In the genomic region with DNA sequence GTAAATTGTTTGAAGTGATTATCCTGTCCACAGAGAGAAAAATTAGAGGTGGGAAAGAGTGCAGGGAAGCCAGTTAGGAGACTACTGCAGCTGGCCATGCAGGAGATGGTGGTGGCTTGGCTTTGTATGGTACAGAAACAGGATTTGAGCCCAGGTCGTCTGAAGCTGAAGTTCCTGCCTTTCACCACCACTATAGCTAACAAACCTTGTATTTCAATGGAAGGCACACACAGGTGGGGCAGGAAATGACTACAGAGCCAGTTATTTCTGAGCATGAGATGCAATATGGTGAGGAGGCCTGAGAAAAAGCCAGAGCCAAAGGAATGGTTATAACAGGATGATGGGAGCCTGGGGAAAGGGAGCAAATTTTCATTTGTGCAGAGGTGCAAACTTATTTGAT, we compare ENCODE assay signal across 12 cellular contexts.
DNase-seq lines count a peak whose midpoint lies in the region; ATAC-seq and TF ChIP-seq lines count a peak whose summit lies in the region.
"Had no signal": no experiment of that assay in that cellular context is flagged by ENCODE, and none has a peak within 500 bp of the region (broad histone marks: within the 10 kb centered on the region; RNA-seq: fewer than 3 reads in every experiment).

No MANE protein-coding gene starts in this region.

- H3K36me3 ChIP-seq in RWPE2 (ENCODE audit: low read depth), result no peaks in the 10 kb centered on the region
- no peaks in the 10 kb centered on the region for H3K36me3 ChIP-seq in Caco-2 (ENCODE audit: control insufficient read depth, insufficient read depth, low read length)
- H3K36me3 ChIP-seq: esophagus muscularis mucosa, SJSA1 had no signal

- H3K9me3 Mint-ChIP-seq in Caco-2 (ENCODE audit: unreplicated experiment), result no peaks in the 10 kb centered on the region
- H3K9me3 Mint-ChIP-seq: natural killer cell treated with Interleukin-12 subunit alpha and Interleukin-12 subunit beta and Interleukin-15 and Interleukin-18, amount 100 ng/mL, for 72 hours had no signal

- H3K4me3 Mint-ChIP-seq in Caco-2 (ENCODE audit: unreplicated experiment), result no peak overlapping the region
- H3K4me3 Mint-ChIP-seq: natural killer cell treated with Interleukin-12 subunit alpha and Interleukin-12 subunit beta and Interleukin-15 and Interleukin-18, amount 100 ng/mL, for 72 hours had no signal

- H3K27ac Mint-ChIP-seq in Caco-2 (ENCODE audit: unreplicated experiment), result no peak overlapping the region
- H3K27ac Mint-ChIP-seq: natural killer cell treated with Interleukin-12 subunit alpha and Interleukin-12 subunit beta and Interleukin-15 and Interleukin-18, amount 100 ng/mL, for 72 hours had no signal

- no peaks in the 10 kb centered on the region for H3K27me3 Mint-ChIP-seq in Caco-2 (ENCODE audit: insufficient read depth, unreplicated experiment)

- peaks cover 22% of the 10 kb centered on the region for H3K4me1 ChIP-seq in RWPE2 (ENCODE audit: insufficient read depth, poor library complexity, severe bottlenecking)
- H3K4me1 ChIP-seq in Caco-2, result no peaks in the 10 kb centered on the region

- DNase-seq in DMS53 treated with DMSO at 0.1 percent for 48 hours (lab: John Stamatoyannopoulos, UW; ENCODE audit: unreplicated experiment) (peak; percentile 59), RWPE2 (ENCODE audit: low spot score) (no peak), fibroblast of pulmonary artery (ENCODE audit: low read depth) (peak; percentile 41), Caco-2 (no peak), anterior cingulate cortex (lab: John Stamatoyannopoulos, UW) (no peak)
- DNase-seq: body of pancreas, DMS79 had no signal

- H3K36me3 Mint-ChIP-seq in Caco-2 (ENCODE audit: insufficient read depth, unreplicated experiment), result no peaks in the 10 kb centered on the region
- H3K36me3 Mint-ChIP-seq: natural killer cell treated with Interleukin-12 subunit alpha and Interleukin-12 subunit beta and Interleukin-15 and Interleukin-18, amount 100 ng/mL, for 72 hours had no signal

- H3K27me3 ChIP-seq in RWPE2 (ENCODE audit: insufficient read depth, poor library complexity, severe bottlenecking) (no peaks in the 10 kb centered on the region), Caco-2 (replicated peaks; ENCODE audit: control insufficient read depth, insufficient read depth, low read length) (no peaks in the 10 kb centered on the region)
- H3K27me3 ChIP-seq: body of pancreas, esophagus muscularis mucosa, SJSA1 had no signal

- H3K4me3 ChIP-seq in RWPE2 (ENCODE audit: severe bottlenecking) (no peak overlapping the region), fibroblast of pulmonary artery (replicated peaks; ENCODE audit: low read depth, low read length) (no peak overlapping the region), Caco-2 (ENCODE audit: low read depth, low read length) (no peak overlapping the region)
- H3K4me3 ChIP-seq: body of pancreas, esophagus muscularis mucosa, SJSA1 had no signal

- no peaks in the 10 kb centered on the region for H3K4me1 Mint-ChIP-seq in Caco-2 (ENCODE audit: low read depth, unreplicated experiment)

- peak overlapping the region; percentile 25 for H3K27ac ChIP-seq in RWPE2 (ENCODE audit: poor library complexity, severe bottlenecking)
- H3K27ac ChIP-seq: body of pancreas, esophagus muscularis mucosa, SJSA1 had no signal

- ATAC-seq in GM18511 (IDR thresholded peaks at IDR 0.05; ENCODE audit: unreplicated experiment), result peak; percentile 46
- peak; percentile 97 for ATAC-seq in RWPE2 (ENCODE audit: low read depth)
- no peak for ATAC-seq in HG03097 (IDR thresholded peaks at IDR 0.05; ENCODE audit: low FRiP score, unreplicated experiment)
- ATAC-seq: body of pancreas; natural killer cell treated with Interleukin-12 subunit alpha and Interleukin-12 subunit beta and Interleukin-15 and Interleukin-18, amount 100 ng/mL, for 72 hours had no signal

- TF ChIP-seq CTCF in RWPE2 (IDR thresholded peaks at IDR 0.05; ENCODE audit: poor library complexity, severe bottlenecking) (no peak), fibroblast of pulmonary artery (IDR thresholded peaks at IDR 0.05; ENCODE audit: low read length, missing control alignments) (no peak), Caco-2 (IDR thresholded peaks at IDR 0.05; ENCODE audit: insufficient read depth in 1 of 2, low read depth in 1 of 2, low read length in 1 of 2, severe bottlenecking in 1 of 2, unreplicated experiment in 1 of 2) (no peak)

- intact Hi-C loops in Caco-2 (cut with micrococcal nuclease; ENCODE audit: unreplicated experiment), result no loop called here

- POLR2A ChIA-PET in Caco-2 (lab: Charles Lee), result no interaction called here

- no TSS peak for BruUV-seq in Caco-2 (replicated peaks; lab: Mats Ljungman, UMichigan)

- H3K9me3 ChIP-seq in RWPE2 (ENCODE audit: severe bottlenecking) (no peaks in the 10 kb centered on the region), Caco-2 (no peaks in the 10 kb centered on the region)
- H3K9me3 ChIP-seq: body of pancreas, esophagus muscularis mucosa, SJSA1 had no signal

- CTCF ChIA-PET in Caco-2 (lab: Charles Lee), result no interaction called here

Comparison
In these comparisons a context has a peak if more than half of its experiments do, and no peak if none do; other contexts are left out.
1. DNase-seq: peak in DMS53 treated with DMSO at 0.1 percent for 48 hours (single experiment) and fibroblast of pulmonary artery (single experiment); none in RWPE2 (single experiment), Caco-2 (0 of 2) and anterior cingulate cortex (0 of 58).